11 cellular contexts compared by ENCODE assay signal in genomic region chr12:95173392-95174251, GRCh38. TPM values are rescaled to one million over a fixed set of nuclear protein-coding genes. Genes with fewer than 3 reads are reported as not detected.
DNase-seq lines count a peak whose midpoint lies in the region; ATAC-seq and TF ChIP-seq lines count a peak whose summit lies in the region.
"Had no signal": no experiment of that assay in that cellular context is flagged by ENCODE, and none has a peak within 500 bp of the region (broad histone marks: within the 10 kb centered on the region; RNA-seq: fewer than 3 reads in every experiment).

No MANE protein-coding gene starts in this region.

- H3K4me3 ChIP-seq in A673 (ENCODE audit: low read depth, low read length, poor library complexity, severe bottlenecking) (no peak overlapping the region), epithelial cell of proximal tubule (ENCODE audit: low read depth, low read length) (peak overlapping the region; percentile 20), muscle layer of colon (ENCODE audit: low read depth in 1 of 2, low read length in 2 of 2) (no peak overlapping the region), OCI-LY7 (ENCODE audit: low read depth, low read length, poor library complexity, severe bottlenecking) (no peak overlapping the region), tibial artery (no peak overlapping the region)

- H2AFZ ChIP-seq in OCI-LY7 (ENCODE audit: low read length) = no peak overlapping the region

- ATAC-seq in GM19395 (IDR thresholded peaks at IDR 0.05; ENCODE audit: unreplicated experiment) = no peak

- H3K4me2 ChIP-seq in OCI-LY7 (ENCODE audit: low read length) = no peak overlapping the region

- no peaks in the 10 kb centered on the region for H3K9me2 ChIP-seq in OCI-LY7 (ENCODE audit: insufficient read depth, low read length)

- DNase-seq in A673 (ENCODE audit: low spot score) (peak; percentile 24), NCI-H2171 (lab: John Stamatoyannopoulos, UW) (peak; percentile 54), epithelial cell of proximal tubule (ENCODE audit: low read depth) (peak; percentile 87), OCI-LY7 (ENCODE audit: low spot score) (no peak), tibial artery (no peak)
- no peak for DNase-seq in stimulated activated CD8-positive, alpha-beta memory T cell treated with anti-CD3 and anti-CD28 coated beads, Interleukin-4, amount 100 ng/mL, for 48 hours
- DNase-seq: activated CD4-positive, alpha-beta T cell treated with anti-CD3 and anti-CD28 coated beads for 4 hours; CD4-positive, CD25-positive, alpha-beta regulatory T cell; Kasumi-1 had no signal

- no peak overlapping the region for H3K9ac ChIP-seq in muscle layer of colon (ENCODE audit: low read length)

- no peaks in the 10 kb centered on the region for H3K79me2 ChIP-seq in OCI-LY7 (ENCODE audit: insufficient read depth, low read depth, low read length)

- H3K27me3 ChIP-seq in A673 (replicated peaks; ENCODE audit: insufficient read depth, low read depth, low read length, poor library complexity) (no peaks in the 10 kb centered on the region), muscle layer of colon (ENCODE audit: control insufficient read depth in 1 of 2, insufficient read depth in 2 of 2, low read length in 2 of 2) (no peaks in the 10 kb centered on the region), tibial artery (no peaks in the 10 kb centered on the region)

- H3K36me3 ChIP-seq in A673 (ENCODE audit: insufficient read depth, low read length, poor library complexity, severe bottlenecking) (no peaks in the 10 kb centered on the region), muscle layer of colon (ENCODE audit: insufficient read depth, low read length) (no peaks in the 10 kb centered on the region), OCI-LY7 (ENCODE audit: insufficient read depth, low read length) (no peaks in the 10 kb centered on the region; the same call in 1 of the 2 replicates), tibial artery (peaks cover 0 to 20% (median 0%) of the 10 kb centered on the region in 3 donors)

- H3K27ac ChIP-seq in A673 (ENCODE audit: low read depth, low read length, poor library complexity, severe bottlenecking) = no peak overlapping the region
- peak overlapping the region; percentile 75 for H3K27ac ChIP-seq in muscle layer of colon (ENCODE audit: low read depth, low read length)
- H3K27ac ChIP-seq in OCI-LY7 (ENCODE audit: low read depth, low read length, poor library complexity, severe bottlenecking) = no peak overlapping the region
- H3K27ac ChIP-seq in tibial artery = no peak overlapping the region

- CTCF ChIA-PET in A673 (lab: Charles Lee) = no interaction called here
- CTCF ChIA-PET in OCI-LY7 (lab: Charles Lee; ENCODE audit: unreplicated experiment) = no interaction called here

- peaks cover 14% of the 10 kb centered on the region for H3K4me1 ChIP-seq in A673 (ENCODE audit: insufficient read depth, low read length, poor library complexity, severe bottlenecking)
- peaks cover 24% of the 10 kb centered on the region for H3K4me1 ChIP-seq in muscle layer of colon (ENCODE audit: insufficient read depth, low read length)
- H3K4me1 ChIP-seq in OCI-LY7 (ENCODE audit: insufficient read depth, low read length, poor library complexity, severe bottlenecking) = peaks cover 3% of the 10 kb centered on the region
- H3K4me1 ChIP-seq in tibial artery = no peaks in the 10 kb centered on the region

- H3K9me3 ChIP-seq in A673 (ENCODE audit: low read depth, low read length, poor library complexity, severe bottlenecking) = no peaks in the 10 kb centered on the region
- no peaks in the 10 kb centered on the region for H3K9me3 ChIP-seq in muscle layer of colon (ENCODE audit: low read length)
- H3K9me3 ChIP-seq in OCI-LY7 (ENCODE audit: low read length) = no peaks in the 10 kb centered on the region
- H3K9me3 ChIP-seq in tibial artery = no peaks in the 10 kb centered on the region

- POLR2A ChIA-PET in A673 (lab: Charles Lee; ENCODE audit: low non-redundant PET) (no interaction called here), OCI-LY7 (lab: Charles Lee) (interaction anchor here (0.6 to 1.7 kb wide), 2 partner anchors 10 to 532 kb away, joined by 4 read pairs; no protein-coding TSS in a partner anchor)

- no TSS peak for BruUV-seq in A673 (replicated peaks; lab: Mats Ljungman, UMichigan)
- BruUV-seq in OCI-LY7 (replicated peaks; lab: Mats Ljungman, UMichigan) = no TSS peak

- no peak for TF ChIP-seq CTCF in A673 (conservative IDR thresholded peaks at IDR 0.05; ENCODE audit: low read depth, low read length)
- TF ChIP-seq CTCF in epithelial cell of proximal tubule (conservative IDR thresholded peaks at IDR 0.05; ENCODE audit: low read depth, low read length) = no peak
- no peak for TF ChIP-seq CTCF in OCI-LY7 (conservative IDR thresholded peaks at IDR 0.05; ENCODE audit: low read length)
- TF ChIP-seq CTCF in tibial artery (IDR thresholded peaks at IDR 0.05) = no peak

- intact Hi-C loops in A673 (cut with micrococcal nuclease; ENCODE audit: unreplicated experiment) = no loop called here
- intact Hi-C loops in OCI-LY7 (cut with micrococcal nuclease; ENCODE audit: unreplicated experiment) = no loop called here
- intact Hi-C loops in tibial artery (cut with DNase I; ENCODE audit: low total_unique reads) = no loop called here

- H4K20me1 ChIP-seq in OCI-LY7 (ENCODE audit: insufficient read depth, low read length) = no peaks in the 10 kb centered on the region

RNA-seq across cellular contexts. Expression of gene FGD6, which starts 43.6 kb away (rescaled TPM):
- 11.7 and 12.6 TPM in 2 replicates for total RNA-seq in A673 (2021)
- 21.6 and 32.2 TPM in 2 replicates for total RNA-seq in epithelial cell of proximal tubule
- 5.6 and 7.3 TPM in 2 replicates for total RNA-seq in OCI-LY7 (2014; rRNA removed; shearing (Covaris generic))
- total RNA-seq in OCI-LY7 (2022) = 7.8 and 11.2 TPM in 2 replicates

RNA-seq across cellular contexts. Expression of gene VEZT, which starts 44.0 kb away (rescaled TPM):
- total RNA-seq in A673 (2021) = 107 and 111 TPM in 2 replicates
- total RNA-seq in epithelial cell of proximal tubule = 69.1 and 99.4 TPM in 2 replicates
- total RNA-seq in OCI-LY7 (2014; rRNA removed; shearing (Covaris generic)) = 52.5 and 57.7 TPM in 2 replicates
- total RNA-seq in OCI-LY7 (2022) = 77.1 and 93.5 TPM in 2 replicates

Comparison
In these comparisons a context has a peak if more than half of its experiments do, and no peak if none do; other contexts are left out.
1. DNase-seq: peak in A673 (single experiment), NCI-H2171 (single experiment) and epithelial cell of proximal tubule (single experiment); none in OCI-LY7 (single experiment), tibial artery (0 of 2) and stimulated activated CD8-positive, alpha-beta memory T cell treated with anti-CD3 and anti-CD28 coated beads, Interleukin-4, amount 100 ng/mL, for 48 hours (single experiment).